17 cellular contexts compared by ENCODE assay signal in genomic region chr3:101095703-101096102, GRCh38.
DNase-seq lines count a peak whose midpoint lies in the region; ATAC-seq, FAIRE-seq and TF ChIP-seq lines count a peak whose summit lies in the region.
"Had no signal": no experiment of that assay in that cellular context is flagged by ENCODE, and none has a peak within 500 bp of the region (broad histone marks: within the 10 kb centered on the region; RNA-seq: fewer than 3 reads in every experiment).

No MANE protein-coding gene starts in this region.

- 43% methylated on average over 1 of the region's 1 CpG for WGBS in esophagus muscularis mucosa
- WGBS in small intestine, 3 donors: 74 to 86% (median 81%) methylated on average over 1 of the region's 1 CpG

- peak overlapping the region; percentile 41; the same call in 1 of the 2 replicates for H2AFZ ChIP-seq in PC-9

- peak overlapping the region; percentile 7 for H3K4me3 Mint-ChIP-seq in osteocyte (ENCODE audit: unreplicated experiment)
- H3K4me3 Mint-ChIP-seq in activated naive CD4-positive, alpha-beta T cell treated with anti-CD3 and anti-CD28 coated beads, Interleukin-2, amount 10 ng/mL, durations not matched to agents 7 days and 5 days: no peak overlapping the region
- H3K4me3 Mint-ChIP-seq: IgD-negative memory B cell had no signal

- H3F3A ChIP-seq in PC-9 (ENCODE audit: insufficient read depth, low read depth): no peaks in the 10 kb centered on the region

- intact Hi-C loops in PC-9 (cut with micrococcal nuclease; ENCODE audit: unreplicated experiment) (no loop called here), esophagus muscularis mucosa (cut with DNase I) (no loop called here)

- POLR2A ChIA-PET in PC-9 (lab: Charles Lee; ENCODE audit: unreplicated experiment): no interaction called here

- H4K20me1 ChIP-seq in PC-9 (ENCODE audit: insufficient read depth): no peaks in the 10 kb centered on the region

- H3K4me1 Mint-ChIP-seq in osteocyte (ENCODE audit: unreplicated experiment): peaks cover 22% of the 10 kb centered on the region
- H3K4me1 Mint-ChIP-seq in activated naive CD4-positive, alpha-beta T cell treated with anti-CD3 and anti-CD28 coated beads, Interleukin-2, amount 10 ng/mL, durations not matched to agents 7 days and 5 days: no peaks in the 10 kb centered on the region
- H3K4me1 Mint-ChIP-seq: IgD-negative memory B cell had no signal

- ATAC-seq in HG03520 (IDR thresholded peaks at IDR 0.05; ENCODE audit: unreplicated experiment): no peak
- ATAC-seq: PC-3 had no signal

- TF ChIP-seq EP300 in esophagus muscularis mucosa (IDR thresholded peaks at IDR 0.05): no peak

- TF ChIP-seq POLR2A in esophagus muscularis mucosa (IDR thresholded peaks at IDR 0.05; ENCODE audit: low read depth): no peak

- no peaks in the 10 kb centered on the region; the same call in 1 of the 2 replicates for H3K9me3 ChIP-seq in PC-9 (ENCODE audit: insufficient read depth, low read depth)
- no peaks in the 10 kb centered on the region for H3K9me3 ChIP-seq in esophagus muscularis mucosa
- H3K9me3 ChIP-seq in small intestine (ENCODE audit: control insufficient read depth, low read depth): no peaks in the 10 kb centered on the region
- H3K9me3 ChIP-seq: SJSA1 had no signal

- H3K4me1 ChIP-seq in PC-9 (replicated peaks; ENCODE audit: insufficient read depth): no peaks in the 10 kb centered on the region
- H3K4me1 ChIP-seq in esophagus muscularis mucosa: peaks cover 0 to 20% (median 14%) of the 10 kb centered on the region in 4 donors
- no peaks in the 10 kb centered on the region for H3K4me1 ChIP-seq in small intestine (ENCODE audit: control insufficient read depth in 2 of 2, insufficient read depth in 1 of 2, low read depth in 1 of 2, low read length in 1 of 2)
- H3K4me1 ChIP-seq: SJSA1 had no signal

- H3K36me3 ChIP-seq in PC-9 (ENCODE audit: low read depth): no peaks in the 10 kb centered on the region
- no peaks in the 10 kb centered on the region for H3K36me3 ChIP-seq in esophagus muscularis mucosa
- no peaks in the 10 kb centered on the region for H3K36me3 ChIP-seq in small intestine (ENCODE audit: control insufficient read depth in 2 of 2, insufficient read depth in 2 of 2, low read length in 2 of 2)
- H3K36me3 ChIP-seq: SJSA1 had no signal

- H3K9me3 Mint-ChIP-seq in osteocyte (ENCODE audit: unreplicated experiment): no peaks in the 10 kb centered on the region
- no peaks in the 10 kb centered on the region for H3K9me3 Mint-ChIP-seq in activated naive CD4-positive, alpha-beta T cell treated with anti-CD3 and anti-CD28 coated beads, Interleukin-2, amount 10 ng/mL, durations not matched to agents 7 days and 5 days
- H3K9me3 Mint-ChIP-seq: IgD-negative memory B cell had no signal

- TF ChIP-seq CTCF in PC-9 (conservative IDR thresholded peaks at IDR 0.05) (no peak), esophagus muscularis mucosa (IDR thresholded peaks at IDR 0.05) (no peak), osteocyte (IDR thresholded peaks at IDR 0.05) (no peak)

- H3K27me3 ChIP-seq in PC-9 (ENCODE audit: insufficient read depth, low read depth) (no peaks in the 10 kb centered on the region), esophagus muscularis mucosa (no peaks in the 10 kb centered on the region), small intestine (ENCODE audit: control insufficient read depth in 2 of 2, insufficient read depth in 2 of 2, low read length in 2 of 2) (no peaks in the 10 kb centered on the region)
- H3K27me3 ChIP-seq: SJSA1 had no signal

- H3K4me3 ChIP-seq in PC-9 (no peak overlapping the region), esophagus muscularis mucosa (no peak overlapping the region), small intestine (ENCODE audit: low read depth in 1 of 2, low read length in 2 of 2) (no peak overlapping the region)
- H3K4me3 ChIP-seq: SJSA1 had no signal

- FAIRE-seq in small intestine (lab: Jason Lieb, UNC): no peak

- no peaks in the 10 kb centered on the region for H3K36me3 Mint-ChIP-seq in osteocyte (ENCODE audit: unreplicated experiment)
- no peaks in the 10 kb centered on the region for H3K36me3 Mint-ChIP-seq in activated naive CD4-positive, alpha-beta T cell treated with anti-CD3 and anti-CD28 coated beads, Interleukin-2, amount 10 ng/mL, durations not matched to agents 7 days and 5 days
- H3K36me3 Mint-ChIP-seq: IgD-negative memory B cell had no signal

- DNase-seq in GM03348 (ENCODE audit: low spot score): peak; percentile 11
- no peak for DNase-seq in PC-9
- DNase-seq in esophagus muscularis mucosa (ENCODE audit: extremely low spot score): no peak
- no peak for DNase-seq in osteocyte (ENCODE audit: extremely low spot score, unreplicated experiment)
- DNase-seq in small intestine: no peak
- no peak for DNase-seq in activated naive CD4-positive, alpha-beta T cell treated with anti-CD3 and anti-CD28 coated beads, Interleukin-2, amount 10 ng/mL, durations not matched to agents 7 days and 5 days
- DNase-seq: DMS 273 treated with DMSO at 0.1 percent for 48 hours, H7, NCI-H1417, NCI-H187 treated with DMSO at 0.1 percent for 48 hours, NCI-H2171, NCI-H446, PC-3 had no signal

- no peak overlapping the region for H3K4me2 ChIP-seq in PC-9

- H3K27me3 Mint-ChIP-seq in osteocyte (ENCODE audit: unreplicated experiment): no peaks in the 10 kb centered on the region
- no peaks in the 10 kb centered on the region for H3K27me3 Mint-ChIP-seq in activated naive CD4-positive, alpha-beta T cell treated with anti-CD3 and anti-CD28 coated beads, Interleukin-2, amount 10 ng/mL, durations not matched to agents 7 days and 5 days
- H3K27me3 Mint-ChIP-seq: IgD-negative memory B cell had no signal

- H3K27ac ChIP-seq in PC-9 (no peak overlapping the region), esophagus muscularis mucosa (replicated peaks in 1 of 4) (peak overlapping the region in 3 of 4 donors; percentile 6 to 28 (median 10)), small intestine (ENCODE audit: low read depth in 1 of 2, low read length in 1 of 2) (no peak overlapping the region)
- H3K27ac ChIP-seq: C4-2B, SJSA1 had no signal

- H3K79me2 ChIP-seq in PC-9 (ENCODE audit: low read depth): no peaks in the 10 kb centered on the region

- no peaks in the 10 kb centered on the region; the same call in 1 of the 2 replicates for H3K9me2 ChIP-seq in PC-9 (ENCODE audit: insufficient read depth)

- no TSS peak for BruUV-seq in PC-9 (replicated peaks; lab: Mats Ljungman, UMichigan)

- CTCF ChIA-PET in PC-9 (lab: Charles Lee): no interaction called here
- CTCF ChIA-PET in activated naive CD4-positive, alpha-beta T cell treated with anti-CD3 and anti-CD28 coated beads, Interleukin-2, amount 10 ng/mL, durations not matched to agents 7 days and 5 days (lab: Charles Lee): no interaction called here

- H3K27ac Mint-ChIP-seq in osteocyte (ENCODE audit: unreplicated experiment): peak overlapping the region; percentile 75
- H3K27ac Mint-ChIP-seq in activated naive CD4-positive, alpha-beta T cell treated with anti-CD3 and anti-CD28 coated beads, Interleukin-2, amount 10 ng/mL, durations not matched to agents 7 days and 5 days: no peak overlapping the region
- H3K27ac Mint-ChIP-seq: IgD-negative memory B cell had no signal

Comparison
In these comparisons a context has a peak if more than half of its experiments do, and no peak if none do; other contexts are left out.
1. H3K27ac ChIP-seq: peak in esophagus muscularis mucosa (3 of 4); none in PC-9 (single experiment) and small intestine (0 of 2).